ENCODE assay signal across 8 cellular contexts in the genomic region with DNA sequence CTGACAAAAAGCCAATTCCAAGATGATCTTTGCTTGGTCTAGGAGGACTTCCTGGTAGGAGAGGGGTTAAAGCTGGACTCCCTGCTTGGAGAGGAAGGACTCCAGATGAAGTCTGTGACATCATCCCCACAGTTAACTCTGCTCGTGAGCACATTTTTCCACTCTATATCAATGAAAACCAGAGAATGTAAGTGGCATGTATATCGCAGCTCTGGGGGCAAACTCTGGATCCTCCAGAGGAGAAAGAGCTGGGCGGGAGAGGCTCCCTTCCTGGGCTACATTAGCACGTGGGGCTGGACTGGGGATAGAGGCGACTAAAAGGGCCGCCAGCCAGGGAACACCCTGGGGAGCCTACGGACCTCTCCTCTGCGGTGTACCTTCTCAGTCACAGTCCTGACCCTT. TPM values are rescaled to one million over a fixed set of nuclear protein-coding genes. Genes with fewer than 3 reads are reported as not detected.
DNase-seq lines count a peak whose midpoint lies in the region; ATAC-seq and TF ChIP-seq lines count a peak whose summit lies in the region.

No MANE protein-coding gene starts in this region.

- H3K27me3 ChIP-seq in testis, result no peaks in the 10 kb centered on the region

- intact Hi-C loops in testis (cut with DNase I; ENCODE audit: low total_unique reads), result no loop called here

- 23 to 40% methylated on average over 8 of the region's 8 CpGs for WGBS in testis, 2 donors

- H3K9me3 ChIP-seq in SK-N-MC (ENCODE audit: low read depth, low read length) (no peaks in the 10 kb centered on the region), testis (no peaks in the 10 kb centered on the region)

- no peak for TF ChIP-seq CTCF in HFF-Myc (IDR thresholded peaks at IDR 0.05; ENCODE audit: low read depth, low read length, missing control alignments)
- no peak for TF ChIP-seq CTCF in fibroblast of villous mesenchyme (IDR thresholded peaks at IDR 0.05; ENCODE audit: insufficient read depth, low read depth, low read length)
- no peak for TF ChIP-seq CTCF in testis (IDR thresholded peaks at IDR 0.05)

- peaks cover 54% of the 10 kb centered on the region for H3K4me1 ChIP-seq in testis

- peak overlapping the region; percentile 20 for H3K4me3 ChIP-seq in HFF-Myc (replicated peaks; ENCODE audit: low read depth, low read length)
- H3K4me3 ChIP-seq in SK-N-MC, result no peak overlapping the region
- peak overlapping the region; percentile 47 for H3K4me3 ChIP-seq in fibroblast of villous mesenchyme (ENCODE audit: low read depth, low read length)
- no peak overlapping the region for H3K4me3 ChIP-seq in testis

- H3K27ac ChIP-seq in SK-N-MC (0 out of 2 replicates have a peak overlapping the region, but pooled peaks have one; percentile 9), testis (peak overlapping the region; percentile 47 to 76)

- peak; percentile 36 for ATAC-seq in GM18502 (IDR thresholded peaks at IDR 0.05; ENCODE audit: poor library complexity, unreplicated experiment)

- H3K9ac ChIP-seq in SK-N-MC (ENCODE audit: insufficient read length), result no peak overlapping the region

- H3K36me3 ChIP-seq in SK-N-MC (ENCODE audit: insufficient read depth, low read length), result no peaks in the 10 kb centered on the region
- no peaks in the 10 kb centered on the region for H3K36me3 ChIP-seq in testis (ENCODE audit: low read depth, missing control alignments)

- no peak for DNase-seq in HFF-Myc (ENCODE audit: extremely low read depth, low read depth)
- DNase-seq in SK-N-MC (ENCODE audit: low read depth, low spot score), result no peak
- peak; percentile 81 for DNase-seq in fibroblast of villous mesenchyme (ENCODE audit: low read depth)
- no peak for DNase-seq in testis
- DNase-seq in kidney glomerular epithelial cell (lab: John Stamatoyannopoulos, UW), result no peak
- no peak for DNase-seq in NCI-H69 (lab: John Stamatoyannopoulos, UW)
- no peak for DNase-seq in NCI-H748 (lab: John Stamatoyannopoulos, UW; ENCODE audit: unreplicated experiment)

- no peak for TF ChIP-seq POLR2A in testis (IDR thresholded peaks at IDR 0.05)

RNA-seq across cellular contexts. Expression of gene HIC1, which starts 34.1 kb away (rescaled TPM):
- 81.6 and 102 TPM in 2 replicates for total RNA-seq in fibroblast of villous mesenchyme
- 10 to 100 TPM; 36.1 to 38.4 TPM for total RNA-seq in testis
- 8.7 TPM for polyA plus RNA-seq in testis (ENCODE audit: insufficient read depth, low read depth, low replicate concordance)

RNA-seq across cellular contexts. Expression of gene OVCA2, which starts 47.2 kb away (rescaled TPM):
- 48.4 and 61.8 TPM in 2 replicates for total RNA-seq in fibroblast of villous mesenchyme
- total RNA-seq in testis, result 10 to 100 TPM; 46.3 to 55.1 TPM
- polyA plus RNA-seq in testis (ENCODE audit: insufficient read depth, low read depth, low replicate concordance), result 46.3 TPM

RNA-seq across cellular contexts. Expression of gene DPH1, which starts 59.1 kb away (rescaled TPM):
- 45.1 and 58.7 TPM in 2 replicates for total RNA-seq in fibroblast of villous mesenchyme
- total RNA-seq in testis, result 10 to 100 TPM; 91.9 to 93.3 TPM
- polyA plus RNA-seq in testis (ENCODE audit: insufficient read depth, low read depth, low replicate concordance), result 32.6 TPM

Comparison
In these comparisons a context has a peak if more than half of its experiments do, and no peak if none do; other contexts are left out.
1. H3K4me3 ChIP-seq: peak in HFF-Myc (single experiment) and fibroblast of villous mesenchyme (single experiment); none in SK-N-MC (single experiment) and testis (0 of 2).